ENCODE assay signal across 9 cellular contexts in the genomic region with DNA sequence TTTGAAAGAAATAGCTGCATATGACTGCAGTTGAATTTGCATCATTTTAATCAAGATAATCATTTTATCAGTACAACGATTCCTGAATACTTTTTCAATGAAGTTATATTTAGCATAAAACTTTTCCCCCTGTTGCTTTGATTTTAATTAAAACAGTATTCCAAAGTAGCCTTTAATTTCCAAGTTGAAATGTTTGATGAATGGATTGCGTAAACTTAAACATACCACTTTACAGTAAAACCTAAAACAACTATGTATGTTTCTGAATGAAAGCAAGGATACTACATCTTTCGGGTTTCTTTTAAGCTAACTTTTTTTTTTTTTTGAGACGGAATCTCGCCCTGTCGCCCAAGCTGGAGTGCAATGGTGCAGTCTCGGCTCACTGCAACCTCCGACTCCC. TPM values are rescaled to one million over a fixed set of nuclear protein-coding genes. Genes with fewer than 3 reads are reported as not detected.
DNase-seq lines count a peak whose midpoint lies in the region; ATAC-seq, FAIRE-seq and TF ChIP-seq lines count a peak whose summit lies in the region.
"Had no signal": no experiment of that assay in that cellular context is flagged by ENCODE, and none has a peak within 500 bp of the region (broad histone marks: within the 10 kb centered on the region; RNA-seq: fewer than 3 reads in every experiment).

No MANE protein-coding gene starts in this region.

- TF ChIP-seq CTCF in fibroblast of the aortic adventitia (IDR thresholded peaks at IDR 0.05; ENCODE audit: insufficient read depth, low read length) (no peak), gastrocnemius medialis (IDR thresholded peaks at IDR 0.05 in 4 of 5, conservative IDR thresholded peaks at IDR 0.05 in 1 of 5) (no peak)

- no peaks in the 10 kb centered on the region for H3K27me3 ChIP-seq in gastrocnemius medialis

- peak overlapping the region; percentile 95 for H3K4me3 Mint-ChIP-seq in T-helper 17 cell

- H3K27ac Mint-ChIP-seq in T-helper 17 cell, result peak overlapping the region; percentile 83

- intact Hi-C loops in gastrocnemius medialis (cut with DNase I; ENCODE audit: low total_unique reads), result loop anchor here (5.0 kb wide), 1 partner anchor 293 kb away; a partner anchor contains a TSS

- ATAC-seq in T-helper 17 cell (no peak), gastrocnemius medialis (no peak), HG02840 (IDR thresholded peaks at IDR 0.05; ENCODE audit: low FRiP score, unreplicated experiment) (no peak), GM21737 (IDR thresholded peaks at IDR 0.05; ENCODE audit: unreplicated experiment) (no peak), HG02623 (IDR thresholded peaks at IDR 0.05; ENCODE audit: unreplicated experiment) (no peak)

- no peak for DNase-seq in GM18507 (ENCODE audit: extremely low spot score, insufficient read length, low read depth)
- DNase-seq in T-helper 17 cell, result no peak
- DNase-seq in fibroblast of the aortic adventitia (ENCODE audit: low read depth), result no peak
- DNase-seq in gastrocnemius medialis, result no peak
- DNase-seq in stimulated activated CD4-positive, alpha-beta T cell treated with anti-CD3 and anti-CD28 coated beads, Interleukin-2, amount 100 ng/mL, for 48 hours, result no peak
- DNase-seq: NK-92 treated with Interleukin-12 subunit alpha and Interleukin-12 subunit beta, amount 100 ng/mL, for 24 hours had no signal

- peaks cover 26% of the 10 kb centered on the region for H3K4me1 Mint-ChIP-seq in T-helper 17 cell

- H3K27ac ChIP-seq in gastrocnemius medialis, result peak overlapping the region; percentile 86 to 97 (median 88)

- H3K4me3 ChIP-seq in fibroblast of the aortic adventitia (ENCODE audit: low read depth, low read length) (peak overlapping the region; percentile 83), gastrocnemius medialis (peak overlapping the region; percentile 68 to 97 (median 82))

- peaks cover 0 to 8% of the 10 kb centered on the region in 2 donors for H3K36me3 ChIP-seq in gastrocnemius medialis

- peaks cover 3% of the 10 kb centered on the region for H3K36me3 Mint-ChIP-seq in T-helper 17 cell (ENCODE audit: low read depth)

- no peak for TF ChIP-seq POLR2A in gastrocnemius medialis (IDR thresholded peaks at IDR 0.05)

- H3K9me3 ChIP-seq in T-helper 17 cell (ENCODE audit: control insufficient read depth, low read length, poor library complexity, severe bottlenecking) (no peaks in the 10 kb centered on the region), gastrocnemius medialis (no peaks in the 10 kb centered on the region)

- FAIRE-seq in GM18507 (lab: Jason Lieb, UNC), result peak; percentile 38

- no peaks in the 10 kb centered on the region for H3K27me3 Mint-ChIP-seq in T-helper 17 cell

- in situ Hi-C loops in gastrocnemius medialis (cut with MboI; ENCODE audit: low sequenced_read_pairs in 4 of 4), result loop anchor here in 3 of 4 donors (10.0 kb wide), 3 partner anchors 50 to 100 kb away; a partner anchor contains a TSS

- peaks cover 18% of the 10 kb centered on the region in 2 donors for H3K4me1 ChIP-seq in gastrocnemius medialis

RNA-seq across cellular contexts. Expression of a gene that starts 1.4 kb away (rescaled TPM):
- total RNA-seq in T-helper 17 cell, result 10 to 100 TPM; 15.8 to 16.8 TPM
- 26.6 and 37.3 TPM in 2 replicates for total RNA-seq in fibroblast of the aortic adventitia (ENCODE audit: low replicate concordance)
- total RNA-seq in gastrocnemius medialis, result 10 to 100 TPM; 25.0 to 30.6 (median 28.9) TPM

RNA-seq across cellular contexts. Expression of a gene that starts 25.1 kb away (rescaled TPM):
- 10 to 100 TPM; 22.0 to 27.0 TPM for total RNA-seq in T-helper 17 cell
- total RNA-seq in fibroblast of the aortic adventitia (ENCODE audit: low replicate concordance), result 43.6 and 77.6 TPM in 2 replicates
- total RNA-seq in gastrocnemius medialis, result 10 to 100 TPM; 29.3 to 59.8 (median 36.2) TPM

RNA-seq across cellular contexts. Expression of a gene that starts 53.9 kb away (rescaled TPM):
- total RNA-seq in T-helper 17 cell (10 to 100 TPM; 41.7 to 47.5 TPM), fibroblast of the aortic adventitia (ENCODE audit: low replicate concordance) (5.6 and 41.2 TPM in 2 replicates), gastrocnemius medialis (10 to 100 TPM; 32.2 to 75.0 (median 50.0) TPM)
